ENCODE assay signal across 24 cellular contexts in the genomic region with DNA sequence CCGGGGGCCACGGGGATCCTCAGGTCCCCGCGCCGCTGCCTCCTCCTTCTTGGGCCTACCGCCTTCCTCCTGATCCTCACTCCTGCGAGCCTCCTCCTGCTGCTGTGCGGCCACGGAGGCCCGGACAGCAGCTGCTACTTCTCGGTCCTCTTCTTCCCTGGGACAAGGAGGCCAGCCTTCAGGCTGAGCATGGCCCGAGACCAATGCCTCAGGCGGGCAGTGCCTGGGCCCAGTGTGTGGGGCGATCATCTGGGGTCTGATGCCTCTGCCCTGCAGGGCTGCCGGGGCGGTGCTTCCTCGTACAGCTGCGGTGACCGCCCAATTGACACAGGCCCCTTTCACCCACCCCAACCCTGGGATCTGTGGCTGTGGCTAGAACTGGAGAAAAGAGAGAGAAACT. TPM values are rescaled to one million over a fixed set of nuclear protein-coding genes. Genes with fewer than 3 reads are reported as not detected.
"Had no signal": no experiment of that assay in that cellular context is flagged by ENCODE, and none has a peak within 500 bp of the region (broad histone marks: within the 10 kb centered on the region; RNA-seq: fewer than 3 reads in every experiment).

No MANE protein-coding gene starts in this region.

- H3K27ac ChIP-seq: KMS-11 had no signal

- DNase-seq: IMR-90, Kasumi-1, MM.1S, NCI-H1092 treated with DMSO at 0.1 percent for 48 hours, NCI-H1436, NCI-H187, NCI-H2029, NCI-H2081 treated with DMSO at 0.1 percent for 48 hours, NCI-H2171, NCI-H226, NCI-H446, NCI-H510A, NCI-H524 treated with DMSO at 0.1 percent for 48 hours, NCI-H69, NCI-H774, RPMI8226, SHP77, SK-N-SH had no signal

- FAIRE-seq: HepG2, RCC 7860 had no signal

- H3K9me3 ChIP-seq: SK-N-SH had no signal

- H3K9ac ChIP-seq: KMS-11, SK-N-SH had no signal

- ATAC-seq: HepG2 had no signal

- H3K4me2 ChIP-seq: KMS-11, SK-N-SH had no signal

RNA-seq across cellular contexts. Expression of a gene that starts 19.8 kb away (rescaled TPM):
- total RNA-seq: HT1080, IMR-90, M059J, SK-MEL-5 had no signal
